8 cellular contexts compared by ENCODE assay signal in the genomic region with DNA sequence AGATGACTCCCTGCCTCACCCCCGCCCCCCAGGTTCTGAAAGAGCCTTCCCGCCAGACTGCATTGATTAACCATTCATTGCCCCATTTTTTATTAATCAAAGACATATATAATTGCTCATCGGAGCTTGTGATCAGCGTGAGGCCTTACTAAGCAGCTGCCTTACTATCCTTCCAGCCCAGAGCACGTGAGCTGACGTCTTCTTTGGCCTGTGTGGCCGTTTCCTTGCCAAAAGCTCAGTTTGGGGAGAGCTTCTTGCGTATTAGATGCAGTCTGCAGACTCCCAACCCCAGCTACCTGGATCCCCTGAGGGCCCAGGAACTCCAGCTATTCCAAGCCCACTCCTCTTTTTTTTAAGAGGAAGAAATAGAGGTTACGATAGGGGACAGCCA. TPM values are rescaled to one million over a fixed set of nuclear protein-coding genes. Genes with fewer than 3 reads are reported as not detected.
DNase-seq lines count a peak whose midpoint lies in the region; ATAC-seq, FAIRE-seq and TF ChIP-seq lines count a peak whose summit lies in the region.

No MANE protein-coding gene starts in this region.

- H3K4me1 ChIP-seq in HCT116 (ENCODE audit: control insufficient read depth in 1 of 2, insufficient read depth in 2 of 2, low read length in 2 of 2) = peaks cover 9 to 21% of the 10 kb centered on the region in 2 experiments
- H3K4me1 ChIP-seq in kidney (ENCODE audit: control insufficient read depth in 1 of 2, insufficient read depth in 1 of 2, low read depth in 1 of 2, low read length in 2 of 2) = peaks cover 11 to 22% of the 10 kb centered on the region in 2 donors
- H3K4me1 ChIP-seq in spleen = peaks cover 28 to 60% (median 45%) of the 10 kb centered on the region in 6 donors

- CTCF ChIA-PET in HCT116 (lab: Charles Lee) = interaction anchor here (1.0 kb wide), 1 partner anchor 78 kb away, joined by 3 read pairs; no protein-coding TSS in a partner anchor

- H3K27ac ChIP-seq in HCT116 (ENCODE audit: low read depth, low read length) (peak overlapping the region; percentile 39; the same call in 1 of the 2 replicates), kidney (ENCODE audit: low read depth in 2 of 2, low read length in 2 of 2) (peak overlapping the region; percentile 47 to 80), spleen (peak overlapping the region; percentile 82 to 93 (median 90))

- no peak for TF ChIP-seq POLR2A in HCT116 (IDR thresholded peaks at IDR 0.05; ENCODE audit: borderline replicate concordance, extremely low read depth, insufficient read depth, insufficient read length)
- no peak for TF ChIP-seq POLR2A in spleen (IDR thresholded peaks at IDR 0.05)

- no peak for FAIRE-seq in kidney (lab: Jason Lieb, UNC)

- peak overlapping the region; percentile 75 for H3K4me2 ChIP-seq in HCT116 (ENCODE audit: low read length)

- no peak for TF ChIP-seq RAD21 in HCT116 (IDR thresholded peaks at IDR 0.05; ENCODE audit: low read depth)

- TF ChIP-seq CTCF in HCT116 (IDR thresholded peaks at IDR 0.05 in 2 of 3, conservative IDR thresholded peaks at IDR 0.05 in 1 of 3; ENCODE audit: borderline replicate concordance in 1 of 3, insufficient read depth in 1 of 3, low read depth in 2 of 3, low read length in 2 of 3) (no peak), kidney (IDR thresholded peaks at IDR 0.05; ENCODE audit: borderline replicate concordance, extremely low read depth, insufficient read depth) (no peak), spleen (IDR thresholded peaks at IDR 0.05 in 8 of 11, conservative IDR thresholded peaks at IDR 0.05 in 3 of 11) (no peak)

- no TSS peak for BruUV-seq in HCT116 (replicated peaks; lab: Mats Ljungman, UMichigan)

- RAD21 ChIA-PET in HCT116 (lab: Charles Lee; ENCODE audit: low non-redundant PET in 1 of 2, low total read pairs in 2 of 2, uncharacterized antibody in 2 of 2, unreplicated experiment in 2 of 2) = no interaction called here

- peak overlapping the region; percentile 54 to 57; a peak in 2 of 4 replicates for H3K4me3 ChIP-seq in HCT116 (replicated peaks in 1 of 2; ENCODE audit: low read depth in 1 of 2, low read length in 2 of 2)
- H3K4me3 ChIP-seq in kidney (ENCODE audit: low read length in 2 of 2) = peak overlapping the region in 1 of 2 donors; percentile 49
- peak overlapping the region in 1 of 8 donors; percentile 76 for H3K4me3 ChIP-seq in spleen

- intact Hi-C loops in HCT116 (cut with micrococcal nuclease) (no loop called here), kidney (cut with DNase I) (no loop called here), spleen (cut with DNase I; ENCODE audit: low total_unique reads) (no loop called here)

- H3K9ac ChIP-seq in HCT116 (ENCODE audit: low read length) (no peak overlapping the region), kidney (ENCODE audit: low read length in 2 of 2) (no peak overlapping the region)

- WGBS in spleen, 5 donors = 70 to 92% (median 79%) methylated on average over 9 of the region's 9 CpGs

- H3K9me3 ChIP-seq in HCT116 (ENCODE audit: control insufficient read depth in 1 of 2, insufficient read depth in 1 of 2, low read depth in 1 of 2, low read length in 2 of 2) = no peaks in the 10 kb centered on the region
- no peaks in the 10 kb centered on the region for H3K9me3 ChIP-seq in kidney (ENCODE audit: control insufficient read depth in 1 of 2, low read length in 2 of 2)
- H3K9me3 ChIP-seq in spleen = no peaks in the 10 kb centered on the region

- H2AFZ ChIP-seq in HCT116 (ENCODE audit: low read depth, low read length, poor library complexity, severe bottlenecking) = no peak overlapping the region

- H3K9me2 ChIP-seq in HCT116 (ENCODE audit: insufficient read depth) = no peaks in the 10 kb centered on the region

- H3K27me3 ChIP-seq in HCT116 (ENCODE audit: insufficient read depth, low read length) (peaks cover 13% of the 10 kb centered on the region), spleen (replicated peaks in 1 of 7) (no peaks in the 10 kb centered on the region)

- H3K36me3 ChIP-seq in HCT116 (ENCODE audit: control insufficient read depth in 1 of 2, insufficient read depth in 2 of 2, low read length in 2 of 2) (no peaks in the 10 kb centered on the region; a peak in 1 of 4 replicates), kidney (ENCODE audit: control insufficient read depth in 1 of 2, insufficient read depth in 2 of 2, low read length in 2 of 2) (no peaks in the 10 kb centered on the region), spleen (peaks cover 0 to 18% (median 0%) of the 10 kb centered on the region in 6 donors)

- POLR2A ChIA-PET in HCT116 (lab: Charles Lee) = no interaction called here

- no peak for ATAC-seq in HCT116
- no peak for ATAC-seq in HG03045 (IDR thresholded peaks at IDR 0.05; ENCODE audit: unreplicated experiment)

- H3K79me2 ChIP-seq in HCT116 (ENCODE audit: insufficient read depth, low read length) = peaks cover 8% of the 10 kb centered on the region; the same call in 1 of the 2 replicates

- no peaks in the 10 kb centered on the region for H4K20me1 ChIP-seq in HCT116 (ENCODE audit: insufficient read depth)

- DNase-seq in HCT116 (ENCODE audit: low read depth, low spot score) = no peak
- peak in 30 of 56 donors; percentile 9 to 65 (median 30) for DNase-seq in amygdala (lab: John Stamatoyannopoulos, UW)
- DNase-seq in kidney = no peak
- DNase-seq in spleen = no peak
- no peak for DNase-seq in Kasumi-1 (lab: John Stamatoyannopoulos, UW)
- no peak for DNase-seq in MV-4-11 (lab: John Stamatoyannopoulos, UW)
- no peak for DNase-seq in NCI-H748 (lab: John Stamatoyannopoulos, UW; ENCODE audit: unreplicated experiment)

TF ChIP-seq in HCT116, 20 proteins besides CTCF, POLR2A, EP300 and RAD21:
- TF ChIP-seq ELF1 (IDR thresholded peaks at IDR 0.05; ENCODE audit: borderline replicate concordance, low read depth) (no peak), TCF7L2 (IDR thresholded peaks at IDR 0.05; ENCODE audit: borderline replicate concordance, extremely low read depth, insufficient read depth, insufficient read length) (no peak), EGR1 (IDR thresholded peaks at IDR 0.05; ENCODE audit: low read depth) (no peak), JUND (IDR thresholded peaks at IDR 0.05) (no peak), CEBPB (IDR thresholded peaks at IDR 0.05; ENCODE audit: low read depth) (no peak), EZH2phosphoT487 (IDR thresholded peaks at IDR 0.05; ENCODE audit: borderline replicate concordance) (no peak)
- TF ChIP-seq, protein P1, sequence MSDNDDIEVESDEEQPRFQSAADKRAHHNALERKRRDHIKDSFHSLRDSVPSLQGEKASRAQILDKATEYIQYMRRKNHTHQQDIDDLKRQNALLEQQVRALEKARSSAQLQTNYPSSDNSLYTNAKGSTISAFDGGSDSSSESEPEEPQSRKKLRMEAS (IDR thresholded peaks at IDR 0.05) = no peak
TF ChIP-seq in HCT116: peak in this region for 0.

RNA-seq across cellular contexts. Expression of a gene that starts 0.8 kb away (rescaled TPM):
- total RNA-seq in HCT116 (2021; ENCODE audit: unreplicated experiment) = 36.9 TPM
- 16.7 and 20.8 TPM in 2 replicates for polyA plus RNA-seq in HCT116 (2012)
- total RNA-seq in kidney = 39.8 TPM
- polyA plus RNA-seq in kidney (ENCODE audit: insufficient read depth, low read depth, low replicate concordance) = 6.0 TPM
- 10 to 100 TPM; 29.9 to 72.5 (median 41.7) TPM for total RNA-seq in spleen
- polyA plus RNA-seq in spleen = 10 to 100 TPM; 15.2 to 29.1 (median 20.9) TPM

RNA-seq across cellular contexts. Expression of a gene that starts 32.6 kb away (rescaled TPM):
- 24.0 TPM for total RNA-seq in HCT116 (2021; ENCODE audit: unreplicated experiment)
- 28.1 and 30.0 TPM in 2 replicates for polyA plus RNA-seq in HCT116 (2012)
- total RNA-seq in kidney = 2.6 TPM
- 5.5 TPM for polyA plus RNA-seq in kidney (ENCODE audit: insufficient read depth, low read depth, low replicate concordance)
- total RNA-seq in spleen = 1 to 10 TPM in 1 of 7 donors, under 1 TPM in 6; 0.37 to 2.0 (median 0.49) TPM
- polyA plus RNA-seq in spleen = under 1 TPM; 0.15 to 0.73 (median 0.29) TPM

RNA-seq across cellular contexts. Expression of a gene that starts 37.2 kb away (rescaled TPM):
- total RNA-seq in HCT116 (2021; ENCODE audit: unreplicated experiment) = 0.81 TPM
- 0.17 and 0.59 TPM in 2 replicates for polyA plus RNA-seq in HCT116 (2012)
- 0.22 TPM for total RNA-seq in kidney
- not detected for polyA plus RNA-seq in kidney (ENCODE audit: insufficient read depth, low read depth, low replicate concordance)
- 10 to 100 TPM in 1 of 7 donors, 1 to 10 TPM in 5, not detected in 1; 1.4 to 10.5 (median 4.5) TPM for total RNA-seq in spleen
- polyA plus RNA-seq in spleen = 1 to 10 TPM; 2.3 to 4.0 (median 2.5) TPM

RNA-seq across cellular contexts. Expression of a gene that starts 46.7 kb away (rescaled TPM):
- total RNA-seq in HCT116 (2021; ENCODE audit: unreplicated experiment) = not detected
- polyA plus RNA-seq in HCT116 (2012) = not detected in 2 replicates
- total RNA-seq in kidney = not detected
- polyA plus RNA-seq in kidney (ENCODE audit: insufficient read depth, low read depth, low replicate concordance) = not detected
- total RNA-seq in spleen = 1 to 10 TPM in 5 of 7 donors, under 1 TPM in 1, not detected in 1; 0.58 to 5.1 (median 2.7) TPM
- polyA plus RNA-seq in spleen = under 1 TPM; 0.36 to 0.83 (median 0.43) TPM

Comparison
In these comparisons a context has a peak if more than half of its experiments do, and no peak if none do; other contexts are left out.
1. DNase-seq: peak in amygdala (30 of 56); none in HCT116 (single experiment), kidney (single experiment), spleen (single experiment), Kasumi-1 (0 of 2), MV-4-11 (single experiment) and NCI-H748 (single experiment).
2. H3K27ac ChIP-seq: peak in every context shown above with its lines; median percentile 90 in spleen; 64 in kidney; 39 in HCT116.